21 cellular contexts compared by ENCODE assay signal in the genomic region with DNA sequence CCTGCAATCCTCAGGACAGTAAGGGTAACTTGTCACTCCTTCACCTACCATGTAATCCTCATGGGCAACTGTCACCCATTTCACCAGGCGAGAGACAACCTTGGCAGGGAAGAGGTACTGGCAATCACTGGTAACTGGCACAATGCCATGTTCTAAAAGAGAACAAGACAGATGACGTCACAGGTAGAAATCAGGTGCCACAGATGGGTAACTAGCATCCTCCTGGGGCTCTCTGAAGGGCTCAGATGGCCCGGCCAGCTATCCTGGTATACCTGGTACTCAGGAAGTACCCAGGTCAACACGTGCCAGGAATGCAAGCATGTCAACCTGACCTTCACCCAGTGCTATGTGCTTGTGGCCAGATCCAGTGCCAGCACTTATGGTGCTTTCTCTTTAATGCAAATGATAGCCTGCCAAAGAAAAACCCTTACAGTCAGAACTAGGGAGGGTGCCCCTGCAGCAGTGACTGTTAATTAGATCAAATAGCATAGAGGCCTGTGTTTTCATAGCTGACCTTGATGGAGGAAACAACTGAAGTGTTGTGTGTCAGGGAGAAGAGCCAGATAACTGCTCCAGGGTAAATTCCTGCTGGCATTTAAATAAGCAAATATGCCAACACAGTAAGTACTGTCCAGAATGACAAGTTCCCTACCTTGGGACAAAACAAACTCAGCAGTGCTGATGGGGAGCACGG. TPM values are rescaled to one million over a fixed set of nuclear protein-coding genes. Genes with fewer than 3 reads are reported as not detected.
DNase-seq lines count a peak whose midpoint lies in the region; ATAC-seq, FAIRE-seq and TF ChIP-seq lines count a peak whose summit lies in the region.
"Had no signal": no experiment of that assay in that cellular context is flagged by ENCODE, and none has a peak within 500 bp of the region (broad histone marks: within the 10 kb centered on the region; RNA-seq: fewer than 3 reads in every experiment).

No MANE protein-coding gene starts in this region.

- H3K27me3 ChIP-seq in adrenal gland (no peaks in the 10 kb centered on the region), right lobe of liver (no peaks in the 10 kb centered on the region)
- H3K27me3 ChIP-seq: MG63, neutrophil, SJCRH30, suprapubic skin had no signal

- no peaks in the 10 kb centered on the region for H3K9me3 ChIP-seq in adrenal gland (replicated peaks in 1 of 3)
- H3K9me3 ChIP-seq in right lobe of liver = no peaks in the 10 kb centered on the region
- H3K9me3 ChIP-seq: HAP-1, MG63, mucosa of descending colon, neutrophil, SJCRH30, suprapubic skin had no signal

- peak overlapping the region in 3 of 5 donors; percentile 58 to 59 (median 58) for H3K27ac ChIP-seq in adrenal gland
- peak overlapping the region in 2 of 3 donors; percentile 30 to 45 for H3K27ac ChIP-seq in right lobe of liver
- H3K27ac ChIP-seq: neutrophil, SJCRH30, suprapubic skin had no signal

- TF ChIP-seq CTCF in adrenal gland (IDR thresholded peaks at IDR 0.05) = no peak
- no peak for TF ChIP-seq CTCF in right lobe of liver (IDR thresholded peaks at IDR 0.05)
- TF ChIP-seq CTCF in GM13977 (IDR thresholded peaks at IDR 0.05; ENCODE audit: extremely low read depth, insufficient read depth, missing control alignments) = no peak

- ATAC-seq in right lobe of liver = peak; percentile 89 to 96 (median 94)
- no peak for ATAC-seq in HG02610 (IDR thresholded peaks at IDR 0.05; ENCODE audit: unreplicated experiment)
- ATAC-seq: esophagus mucosa, mucosa of descending colon had no signal

- no peak for FAIRE-seq in GM19239 (lab: Jason Lieb, UNC)

- intact Hi-C loops in adrenal gland (cut with DNase I) (no loop called here), right lobe of liver (cut with DNase I) (no loop called here)

- H3K4me1 ChIP-seq in adrenal gland (replicated peaks in 1 of 2) = peaks cover 12 to 19% of the 10 kb centered on the region in 2 donors
- H3K4me1 ChIP-seq in right lobe of liver = peaks cover 0 to 23% (median 10%) of the 10 kb centered on the region in 4 donors
- H3K4me1 ChIP-seq: HAP-1, SJCRH30, suprapubic skin had no signal

- H3K4me3 ChIP-seq in adrenal gland (no peak overlapping the region), right lobe of liver (no peak overlapping the region)
- H3K4me3 ChIP-seq: HAP-1, MG63, mucosa of descending colon, SJCRH30, suprapubic skin had no signal

- WGBS in adrenal gland, 4 donors = 46 to 75% (median 55%) methylated on average over 4 to 5 of the region's 5 CpGs
- WGBS in right lobe of liver (ENCODE audit: insufficient coverage, low coverage, low lambda C conversion rate, missing lambda C conversion rate) = 36% methylated on average over 5 of the region's 5 CpGs

- in situ Hi-C loops in GM13977 (cut with MboI; ENCODE audit: low pct_unique_long_range_greater_than_20kb, low sequenced_read_pairs, unreplicated experiment) = no loop called here

- DNase-seq in COLO829 (ENCODE audit: low spot score) (peak; percentile 67), NCI-H2029 treated with DMSO at 0.1 percent for 48 hours (lab: John Stamatoyannopoulos, UW) (peak; percentile 95), adrenal gland (peak; percentile 31 to 73 (median 34)), right lobe of liver (peak; percentile 52 to 84 (median 78)), GM19239 (ENCODE audit: insufficient read length, low spot score) (no peak), HUDEP-2 (lab: John Stamatoyannopoulos, UW; ENCODE audit: unreplicated experiment in 76 of 76) (no peak), GM13977 (ENCODE audit: low spot score) (no peak)
- DNase-seq: activated CD4-positive, alpha-beta T cell treated with anti-CD3 and anti-CD28 coated beads for 48 hours; MG63; mucosa of descending colon; NCI-H446 treated with DMSO at 0.1 percent for 48 hours; SJCRH30; stimulated activated CD4-positive, alpha-beta T cell treated with anti-CD3 and anti-CD28 coated beads, Interleukin-4, amount 100 ng/mL, for 1 hour; T-helper 9 cell had no signal

- TF ChIP-seq POLR2A in adrenal gland (IDR thresholded peaks at IDR 0.05) (no peak), right lobe of liver (IDR thresholded peaks at IDR 0.05) (no peak)

- peaks cover 0 to 76% of the 10 kb centered on the region in 2 donors for H3K36me3 ChIP-seq in adrenal gland (replicated peaks in 1 of 2)
- peaks cover 0 to 71% (median 19%) of the 10 kb centered on the region in 4 donors for H3K36me3 ChIP-seq in right lobe of liver

RNA-seq across cellular contexts. Expression of a gene that starts 36.2 kb away (rescaled TPM):
- total RNA-seq in adrenal gland = 10 to 100 TPM; 13.2 to 38.4 (median 27.7) TPM
- 10 to 100 TPM; 23.7 to 42.4 (median 24.2) TPM for polyA plus RNA-seq in adrenal gland
- total RNA-seq in right lobe of liver = 10 to 100 TPM; 11.9 to 17.4 (median 14.1) TPM

RNA-seq across cellular contexts. Expression of a gene that starts 37.3 kb away (rescaled TPM):
- total RNA-seq in adrenal gland = 10 to 100 TPM; 18.6 to 35.6 (median 22.0) TPM
- polyA plus RNA-seq in adrenal gland = 10 to 100 TPM; 11.9 to 81.1 (median 19.5) TPM
- total RNA-seq in right lobe of liver = under 1 TPM in 5 of 6 experiments, not detected in 1; 0.06 to 0.40 (median 0.09) TPM
- total RNA-seq: esophagus mucosa, HT1080, OCI-LY7, SJCRH30 had no signal

Comparison
In these comparisons a context has a peak if more than half of its experiments do, and no peak if none do; other contexts are left out.
1. DNase-seq: peak in COLO829 (single experiment), NCI-H2029 treated with DMSO at 0.1 percent for 48 hours (single experiment), adrenal gland (7 of 7) and right lobe of liver (3 of 3); none in GM19239 (single experiment), HUDEP-2 (0 of 76) and GM13977 (single experiment).
2. RNA of a gene that starts 37.3 kb away (total RNA-seq): 18.6 to 35.6 TPM in adrenal gland; 0.06 to 0.40 TPM in right lobe of liver; every median in the first group is over 10 times any median in the second.